8 cellular contexts compared by ENCODE assay signal in the genomic region with DNA sequence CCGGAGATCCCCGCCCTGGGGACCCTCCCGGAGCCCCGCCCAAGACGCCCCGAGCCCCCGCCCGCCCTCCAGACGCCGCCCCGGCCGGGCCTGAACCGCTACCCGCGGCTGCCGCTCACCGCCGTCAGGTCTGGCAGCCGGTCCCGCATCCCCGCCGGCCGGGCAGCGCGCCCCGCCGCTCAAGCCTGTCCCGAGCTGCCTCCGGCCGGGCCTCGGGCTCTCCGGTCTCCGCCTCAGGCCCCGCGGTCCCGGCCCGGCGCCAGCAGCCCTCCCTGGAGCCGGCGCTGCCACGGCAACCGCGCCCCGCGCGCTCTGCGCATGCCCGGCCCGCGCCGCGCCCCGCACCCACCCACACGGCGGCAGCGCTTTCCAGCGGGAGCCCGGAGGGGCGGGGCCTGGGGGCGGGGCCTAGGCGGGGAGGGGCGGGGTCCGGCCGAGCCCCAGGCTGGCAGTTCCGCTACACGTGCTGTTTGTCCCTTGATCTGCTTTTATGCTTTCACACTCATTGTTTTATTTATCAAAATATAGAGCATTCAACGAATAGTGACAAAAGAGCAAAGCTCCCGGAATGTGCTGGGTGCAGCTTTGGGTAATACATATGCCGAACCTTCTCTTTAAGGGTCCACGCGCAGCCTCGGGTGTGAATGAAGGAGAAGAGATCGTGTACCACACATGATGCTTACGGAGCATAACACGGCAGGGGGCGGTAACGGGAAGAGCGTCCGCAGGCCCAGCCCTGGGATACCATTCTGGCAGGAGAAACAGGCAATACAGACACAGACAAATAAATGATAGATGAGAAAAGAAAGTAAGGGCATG. TPM values are rescaled to one million over a fixed set of nuclear protein-coding genes. Genes with fewer than 3 reads are reported as not detected.
DNase-seq lines count a peak whose midpoint lies in the region; ATAC-seq and TF ChIP-seq lines count a peak whose summit lies in the region.

STX2 (minus strand) TSS at position 300 of the 819 bp plus-strand sequence; CDS start at position 149, 151 bp downstream.

- H3K27ac ChIP-seq in transverse colon, result peak within 1 kb of the TSS; percentile 68 to 82 (median 75)

- TF ChIP-seq CTCF in GM12873 (IDR thresholded peaks at IDR 0.05; ENCODE audit: insufficient read depth, low read depth, low read length, missing control alignments), result peak; percentile 20
- peak in 3 of 5 experiments; percentile 19 to 23 (median 21) for TF ChIP-seq CTCF in transverse colon (IDR thresholded peaks at IDR 0.05)

- H3K36me3 Mint-ChIP-seq in activated naive CD8-positive, alpha-beta T cell treated with anti-CD3 and anti-CD28 coated beads, Interleukin-2, amount 50 U/mL, for 24 hours (ENCODE audit: low read depth), result peaks cover 3% of the 10 kb centered on the region

- peaks cover 4% of the 10 kb centered on the region for H3K9me3 Mint-ChIP-seq in activated naive CD8-positive, alpha-beta T cell treated with anti-CD3 and anti-CD28 coated beads, Interleukin-2, amount 50 U/mL, for 24 hours

- in situ Hi-C loops in transverse colon (cut with MboI; ENCODE audit: low pct_ligation_motif_present in 1 of 4, low pct_unique_long_range_greater_than_20kb in 1 of 4, low sequenced_read_pairs in 3 of 4), result no loop called here

- H3K36me3 ChIP-seq in transverse colon, result no peaks in the 10 kb centered on the region

- peaks cover 0 to 18% (median 11%) of the 10 kb centered on the region in 4 donors for H3K4me1 ChIP-seq in transverse colon

- H3K27ac Mint-ChIP-seq in activated naive CD8-positive, alpha-beta T cell treated with anti-CD3 and anti-CD28 coated beads, Interleukin-2, amount 50 U/mL, for 24 hours, result peak within 1 kb of the TSS; percentile 83

- DNase-seq in NCI-H1092 (lab: John Stamatoyannopoulos, UW) (peak; percentile 71), T follicular helper cell (ENCODE audit: low read depth) (peak; percentile 86), cardiac septum (ENCODE audit: low spot score) (peak; percentile 94), posterior cingulate gyrus (peak; percentile 79 to 99 (median 88)), transverse colon (peak; percentile 89)
- DNase-seq in activated naive CD8-positive, alpha-beta T cell treated with anti-CD3 and anti-CD28 coated beads, Interleukin-2, amount 50 U/mL, for 24 hours, result peak; percentile 88

- 0% methylated on average over 41 of the region's 79 CpGs; no CpG with 5 or more reads in 1 of the 2 donors for WGBS in transverse colon (ENCODE audit: low coverage in 1 of 2), 2 donors

- TF ChIP-seq EP300 in transverse colon (IDR thresholded peaks at IDR 0.05; ENCODE audit: low read depth), result no peak

- H3K27me3 Mint-ChIP-seq in activated naive CD8-positive, alpha-beta T cell treated with anti-CD3 and anti-CD28 coated beads, Interleukin-2, amount 50 U/mL, for 24 hours, result no peaks in the 10 kb centered on the region

- peak; percentile 91 for ATAC-seq in HG02588 (IDR thresholded peaks at IDR 0.05; ENCODE audit: unreplicated experiment)
- ATAC-seq in activated naive CD8-positive, alpha-beta T cell treated with anti-CD3 and anti-CD28 coated beads, Interleukin-2, amount 50 U/mL, for 24 hours, result peak; percentile 85

- H3K4me3 Mint-ChIP-seq in activated naive CD8-positive, alpha-beta T cell treated with anti-CD3 and anti-CD28 coated beads, Interleukin-2, amount 50 U/mL, for 24 hours, result peak within 1 kb of the TSS; percentile 79

- no peaks in the 10 kb centered on the region for H3K9me3 ChIP-seq in transverse colon

- no peak for TF ChIP-seq POLR2A in transverse colon (IDR thresholded peaks at IDR 0.05)

- intact Hi-C loops in cardiac septum (cut with DNase I), result loop anchor here (1.0 kb wide), 1 partner anchor 32 kb away; no protein-coding TSS in a partner anchor
- intact Hi-C loops in posterior cingulate gyrus (cut with DNase I), result loop anchor here (1.0 kb wide), 1 partner anchor 32 kb away; no protein-coding TSS in a partner anchor
- intact Hi-C loops in transverse colon (cut with DNase I; ENCODE audit: low total_unique reads), result no loop called here

- H3K4me1 Mint-ChIP-seq in activated naive CD8-positive, alpha-beta T cell treated with anti-CD3 and anti-CD28 coated beads, Interleukin-2, amount 50 U/mL, for 24 hours, result peaks cover 29% of the 10 kb centered on the region

- H3K4me3 ChIP-seq in transverse colon, result peak within 1 kb of the TSS; percentile 60 to 85 (median 83)

- H3K27me3 ChIP-seq in transverse colon, result no peaks in the 10 kb centered on the region

RNA-seq across cellular contexts. Expression of gene STX2, which starts in this region (rescaled TPM):
- 19.6 TPM for total RNA-seq in cardiac septum
- total RNA-seq in transverse colon, result 10 to 100 TPM in 2 of 4 donors, 1 to 10 TPM in 2; 8.1 to 22.1 (median 9.7) TPM

Comparison
In these comparisons a context has a peak if more than half of its experiments do, and no peak if none do; other contexts are left out.
1. Peak in every context shown above with its lines: DNase-seq, ATAC-seq, H3K4me3 ChIP-seq and H3K27ac ChIP-seq.